ENCODE assay signal across 8 cellular contexts in genomic region chr10:17375936-17376584, GRCh38.
DNase-seq lines count a peak whose midpoint lies in the region; ATAC-seq and TF ChIP-seq lines count a peak whose summit lies in the region.

No MANE protein-coding gene starts in this region.

- ATAC-seq in HG03175 (IDR thresholded peaks at IDR 0.05; ENCODE audit: unreplicated experiment), result no peak

- no peak overlapping the region for H3K4me2 ChIP-seq in OCI-LY3 (ENCODE audit: low read length)

- H3K79me2 ChIP-seq in OCI-LY3 (ENCODE audit: low read length), result no peaks in the 10 kb centered on the region

- H2AFZ ChIP-seq in OCI-LY3 (ENCODE audit: low read depth, low read length), result no peak overlapping the region

- H3K9ac ChIP-seq in OCI-LY3 (ENCODE audit: low read length), result no peak overlapping the region

- H3K27ac ChIP-seq in OCI-LY3 (ENCODE audit: low read length), result no peak overlapping the region

- peak; percentile 66 for TF ChIP-seq CTCF in OCI-LY3 (IDR thresholded peaks at IDR 0.05; ENCODE audit: low read depth, low read length)

- H3K4me1 ChIP-seq in OCI-LY3 (ENCODE audit: low read length), result no peaks in the 10 kb centered on the region

- DNase-seq in DMS53 (lab: John Stamatoyannopoulos, UW) (peak; percentile 40), DMS53 treated with DMSO at 0.1 percent for 48 hours (lab: John Stamatoyannopoulos, UW; ENCODE audit: unreplicated experiment) (no peak), dermis blood vessel endothelial cell (peak; percentile 46), KG1 (lab: John Stamatoyannopoulos, UW) (no peak), midbrain (lab: John Stamatoyannopoulos, UW) (no peak)
- peak; percentile 17 for DNase-seq in stimulated activated CD4-positive, alpha-beta T cell treated with anti-CD3 and anti-CD28 coated beads, Interleukin-4, amount 100 ng/mL, for 24 hours

- no peaks in the 10 kb centered on the region for H3K9me3 ChIP-seq in OCI-LY3 (ENCODE audit: insufficient read depth, low read length)

- no peak overlapping the region for H3K4me3 ChIP-seq in OCI-LY3 (ENCODE audit: low read length)

- H3K36me3 ChIP-seq in OCI-LY3 (replicated peaks; ENCODE audit: low read depth, low read length), result no peaks in the 10 kb centered on the region

- H3K27me3 ChIP-seq in OCI-LY3 (ENCODE audit: low read depth, low read length), result no peaks in the 10 kb centered on the region

- H4K20me1 ChIP-seq in OCI-LY3 (ENCODE audit: insufficient read depth, low read length), result no peaks in the 10 kb centered on the region

Comparison
In these comparisons a context has a peak if more than half of its experiments do, and no peak if none do; other contexts are left out.
1. DNase-seq: peak in DMS53 (single experiment), dermis blood vessel endothelial cell (single experiment) and stimulated activated CD4-positive, alpha-beta T cell treated with anti-CD3 and anti-CD28 coated beads, Interleukin-4, amount 100 ng/mL, for 24 hours (single experiment); none in DMS53 treated with DMSO at 0.1 percent for 48 hours (single experiment), KG1 (single experiment) and midbrain (single experiment).